18 cellular contexts compared by ENCODE assay signal in the genomic region with DNA sequence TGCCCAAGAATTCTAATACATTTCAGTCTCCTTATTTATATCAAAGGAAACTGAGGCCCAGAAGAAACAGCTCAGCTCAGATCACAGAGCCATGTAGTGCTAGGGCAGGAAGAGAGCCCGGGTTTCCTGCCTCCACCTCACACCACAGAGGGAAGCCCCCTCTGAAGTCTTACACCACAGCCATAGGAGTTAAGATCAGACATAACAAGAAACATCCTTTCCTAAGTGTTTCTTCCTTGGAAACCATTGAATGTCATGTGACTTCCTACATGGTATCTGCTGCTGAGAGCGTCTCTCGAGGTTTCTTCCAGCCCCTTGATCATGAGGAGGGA.
DNase-seq lines count a peak whose midpoint lies in the region; ATAC-seq, FAIRE-seq and TF ChIP-seq lines count a peak whose summit lies in the region.
"Had no signal": no experiment of that assay in that cellular context is flagged by ENCODE, and none has a peak within 500 bp of the region (broad histone marks: within the 10 kb centered on the region; RNA-seq: fewer than 3 reads in every experiment).

No MANE protein-coding gene starts in this region.

- H3K4me3 ChIP-seq in Jurkat, Clone E6-1 (ENCODE audit: low read length), result no peak overlapping the region
- H3K4me3 ChIP-seq in K562, result no peak overlapping the region
- H3K4me3 ChIP-seq in sigmoid colon, result no peak overlapping the region
- H3K4me3 ChIP-seq in transverse colon, result no peak overlapping the region

- CTCF ChIA-PET in K562 (lab: Yijun Ruan, JAX; ENCODE audit: low intra/inter-chr PET ratio), result no interaction called here

- in situ Hi-C loops in K562 (cut with MboI), result no loop called here
- in situ Hi-C loops in transverse colon (cut with MboI; ENCODE audit: low pct_ligation_motif_present in 1 of 4, low pct_unique_long_range_greater_than_20kb in 1 of 4, low sequenced_read_pairs in 3 of 4), result no loop called here

- no peak overlapping the region for H2AFZ ChIP-seq in K562 (ENCODE audit: low read depth, low read length)

- H3K4me3 Mint-ChIP-seq in activated naive CD8-positive, alpha-beta T cell treated with anti-CD3 and anti-CD28 coated beads, Interleukin-2, amount 10 ng/mL, durations not matched to agents 7 days and 5 days, result no peak overlapping the region
- no peak overlapping the region for H3K4me3 Mint-ChIP-seq in activated naive CD8-positive, alpha-beta T cell treated with anti-CD3 and anti-CD28 coated beads for 36 hours
- H3K4me3 Mint-ChIP-seq: CD8-positive, alpha-beta memory T cell had no signal

- no peak for DNase-seq in activated naive CD8-positive, alpha-beta T cell treated with anti-CD3 and anti-CD28 coated beads, Interleukin-2, amount 10 ng/mL, durations not matched to agents 7 days and 5 days
- DNase-seq in activated naive CD8-positive, alpha-beta T cell treated with anti-CD3 and anti-CD28 coated beads for 36 hours, result no peak
- peak; percentile 62 for DNase-seq in Jurkat, Clone E6-1 (ENCODE audit: low read depth, low spot score)
- no peak for DNase-seq in K562 (ENCODE audit: extremely low read depth in 1 of 4, low spot score in 3 of 4)
- DNase-seq in sigmoid colon, result no peak
- DNase-seq in transverse colon, result no peak
- DNase-seq: DMS53, H7, NCI-H1105 treated with DMSO at 0.1 percent for 48 hours, NCI-H1694 treated with DMSO at 0.1 percent for 48 hours, NCI-H510A, RPMI8226, SIG-M5 had no signal

- H3K4me1 ChIP-seq in K562 (replicated peaks in 1 of 2; ENCODE audit: control insufficient read depth in 2 of 2, insufficient read depth in 2 of 2, low read length in 2 of 2) (peaks cover 0 to 2% of the 10 kb centered on the region in 2 experiments; a peak in 1 of 5 replicates), sigmoid colon (peaks cover 0 to 11% (median 6%) of the 10 kb centered on the region in 4 donors), transverse colon (no peaks in the 10 kb centered on the region)

- no peak overlapping the region for H3K9ac ChIP-seq in K562 (ENCODE audit: insufficient read depth in 1 of 2, low read depth in 2 of 2, low read length in 2 of 2)

- H3K36me3 ChIP-seq in K562 (ENCODE audit: control insufficient read depth, insufficient read depth, low read length), result no peaks in the 10 kb centered on the region
- peaks cover 0 to 52% (median 6%) of the 10 kb centered on the region in 4 donors for H3K36me3 ChIP-seq in sigmoid colon
- H3K36me3 ChIP-seq in transverse colon, result no peaks in the 10 kb centered on the region
- H3K36me3 ChIP-seq: BE2C had no signal

- H3K79me2 ChIP-seq in K562 (ENCODE audit: control insufficient read depth, insufficient read depth, low read length), result no peaks in the 10 kb centered on the region

- peak; percentile 94 for ATAC-seq in activated naive CD8-positive, alpha-beta T cell treated with anti-CD3 and anti-CD28 coated beads, Interleukin-2, amount 10 ng/mL, durations not matched to agents 7 days and 5 days (ENCODE audit: low read depth)
- ATAC-seq in K562, result no peak
- no peak for ATAC-seq in GM18519 (IDR thresholded peaks at IDR 0.05; ENCODE audit: low FRiP score, unreplicated experiment)
- ATAC-seq in HG03439 (IDR thresholded peaks at IDR 0.05; ENCODE audit: unreplicated experiment), result no peak

- H3K9me3 ChIP-seq in K562 (replicated peaks; ENCODE audit: control insufficient read depth, insufficient read depth, low read depth, low read length) (no peaks in the 10 kb centered on the region), sigmoid colon (no peaks in the 10 kb centered on the region), transverse colon (no peaks in the 10 kb centered on the region)
- H3K9me3 ChIP-seq: BE2C had no signal

- H4K20me1 ChIP-seq in K562 (replicated peaks; ENCODE audit: control insufficient read depth, insufficient read depth, low read length), result no peaks in the 10 kb centered on the region

- H3K27me3 ChIP-seq in K562 (ENCODE audit: control insufficient read depth in 2 of 2, insufficient read depth in 2 of 2, low read length in 2 of 2) (peaks cover 0 to 24% of the 10 kb centered on the region in 2 experiments; a peak in 4 of 5 replicates), sigmoid colon (no peaks in the 10 kb centered on the region), transverse colon (no peaks in the 10 kb centered on the region)
- H3K27me3 ChIP-seq: BE2C had no signal

- peaks cover 13% of the 10 kb centered on the region for H3K4me1 Mint-ChIP-seq in activated naive CD8-positive, alpha-beta T cell treated with anti-CD3 and anti-CD28 coated beads, Interleukin-2, amount 10 ng/mL, durations not matched to agents 7 days and 5 days
- H3K4me1 Mint-ChIP-seq in activated naive CD8-positive, alpha-beta T cell treated with anti-CD3 and anti-CD28 coated beads for 36 hours, result peaks cover 13% of the 10 kb centered on the region

- no peak for FAIRE-seq in K562 (lab: Jason Lieb, UNC)
- FAIRE-seq: HTR-8/SVneo had no signal

- 15% methylated on average over 3 of the region's 3 CpGs for WGBS in K562 (ENCODE audit: insufficient coverage, low coverage, missing lambda C conversion rate)
- WGBS in sigmoid colon, 2 donors, result 61 to 79% methylated on average over 3 of the region's 3 CpGs
- WGBS in transverse colon (ENCODE audit: low coverage in 1 of 2), 2 donors, result 55 to 80% methylated on average over 2 to 3 of the region's 3 CpGs

- BruUV-seq in K562 (replicated peaks; lab: Mats Ljungman, UMichigan), result no TSS peak

- H3K27ac ChIP-seq in K562 (ENCODE audit: extremely low read depth, low read depth, low read length) (no peak overlapping the region), sigmoid colon (peak overlapping the region in 3 of 4 donors; percentile 51 to 64 (median 62)), transverse colon (peak overlapping the region in 1 of 4 donors; percentile 39)

- POLR2A ChIA-PET in activated naive CD8-positive, alpha-beta T cell treated with anti-CD3 and anti-CD28 coated beads, Interleukin-2, amount 10 ng/mL, durations not matched to agents 7 days and 5 days (lab: Charles Lee), result no interaction called here
- POLR2A ChIA-PET in K562 (lab: Yijun Ruan, JAX), result interaction anchor here (1.9 kb wide), 1 partner anchor 9 kb away, joined by 12 read pairs; no protein-coding TSS in a partner anchor

- no peaks in the 10 kb centered on the region for H3K9me1 ChIP-seq in K562 (ENCODE audit: control insufficient read depth, insufficient read depth, low read length)

- H3K36me3 Mint-ChIP-seq in activated naive CD8-positive, alpha-beta T cell treated with anti-CD3 and anti-CD28 coated beads, Interleukin-2, amount 10 ng/mL, durations not matched to agents 7 days and 5 days, result no peaks in the 10 kb centered on the region
- no peaks in the 10 kb centered on the region for H3K36me3 Mint-ChIP-seq in activated naive CD8-positive, alpha-beta T cell treated with anti-CD3 and anti-CD28 coated beads for 36 hours

- no peaks in the 10 kb centered on the region for H3K9me3 Mint-ChIP-seq in activated naive CD8-positive, alpha-beta T cell treated with anti-CD3 and anti-CD28 coated beads, Interleukin-2, amount 10 ng/mL, durations not matched to agents 7 days and 5 days
- H3K9me3 Mint-ChIP-seq in activated naive CD8-positive, alpha-beta T cell treated with anti-CD3 and anti-CD28 coated beads for 36 hours, result no peaks in the 10 kb centered on the region
- H3K9me3 Mint-ChIP-seq: CD8-positive, alpha-beta memory T cell had no signal

- TF ChIP-seq CTCF in K562 (IDR thresholded peaks at IDR 0.05 in 2 of 3, conservative IDR thresholded peaks at IDR 0.05 in 1 of 3; ENCODE audit: insufficient read depth in 2 of 3, low read depth in 1 of 3, low read length in 3 of 3) (no peak), sigmoid colon (IDR thresholded peaks at IDR 0.05) (no peak), transverse colon (IDR thresholded peaks at IDR 0.05) (no peak)

- TF ChIP-seq POLR2A in K562 (conservative IDR thresholded peaks at IDR 0.05) (no peak), sigmoid colon (IDR thresholded peaks at IDR 0.05) (no peak), transverse colon (IDR thresholded peaks at IDR 0.05) (no peak)

- no peak overlapping the region for H3K4me2 ChIP-seq in K562 (ENCODE audit: insufficient read depth, low read length)

- no peak overlapping the region for H3K27ac Mint-ChIP-seq in activated naive CD8-positive, alpha-beta T cell treated with anti-CD3 and anti-CD28 coated beads, Interleukin-2, amount 10 ng/mL, durations not matched to agents 7 days and 5 days
- no peak overlapping the region for H3K27ac Mint-ChIP-seq in activated naive CD8-positive, alpha-beta T cell treated with anti-CD3 and anti-CD28 coated beads for 36 hours

- TF ChIP-seq EP300 in K562 (IDR thresholded peaks at IDR 0.05; ENCODE audit: low read length), result no peak
- no peak for TF ChIP-seq EP300 in sigmoid colon (IDR thresholded peaks at IDR 0.05)
- TF ChIP-seq EP300 in transverse colon (IDR thresholded peaks at IDR 0.05; ENCODE audit: low read depth), result no peak

- H3K27me3 Mint-ChIP-seq in activated naive CD8-positive, alpha-beta T cell treated with anti-CD3 and anti-CD28 coated beads, Interleukin-2, amount 10 ng/mL, durations not matched to agents 7 days and 5 days, result peaks cover 12% of the 10 kb centered on the region
- H3K27me3 Mint-ChIP-seq in activated naive CD8-positive, alpha-beta T cell treated with anti-CD3 and anti-CD28 coated beads for 36 hours, result no peaks in the 10 kb centered on the region
- H3K27me3 Mint-ChIP-seq: CD8-positive, alpha-beta memory T cell had no signal

- intact Hi-C loops in K562 (cut with micrococcal nuclease) (no loop called here), sigmoid colon (cut with DNase I) (no loop called here), transverse colon (cut with DNase I; ENCODE audit: low total_unique reads) (loop anchor here (10.0 kb wide), 1 partner anchor 1083 kb away; no protein-coding TSS in a partner anchor)

- TF ChIP-seq RAD21 in K562 (CRISPR knock-in tag; conservative IDR thresholded peaks at IDR 0.05 in 1 of 2, IDR thresholded peaks at IDR 0.05 in 1 of 2), result no peak

TF ChIP-seq in K562, 482 proteins besides CTCF, POLR2A, EP300 and RAD21:
- TF ChIP-seq, protein P1, sequence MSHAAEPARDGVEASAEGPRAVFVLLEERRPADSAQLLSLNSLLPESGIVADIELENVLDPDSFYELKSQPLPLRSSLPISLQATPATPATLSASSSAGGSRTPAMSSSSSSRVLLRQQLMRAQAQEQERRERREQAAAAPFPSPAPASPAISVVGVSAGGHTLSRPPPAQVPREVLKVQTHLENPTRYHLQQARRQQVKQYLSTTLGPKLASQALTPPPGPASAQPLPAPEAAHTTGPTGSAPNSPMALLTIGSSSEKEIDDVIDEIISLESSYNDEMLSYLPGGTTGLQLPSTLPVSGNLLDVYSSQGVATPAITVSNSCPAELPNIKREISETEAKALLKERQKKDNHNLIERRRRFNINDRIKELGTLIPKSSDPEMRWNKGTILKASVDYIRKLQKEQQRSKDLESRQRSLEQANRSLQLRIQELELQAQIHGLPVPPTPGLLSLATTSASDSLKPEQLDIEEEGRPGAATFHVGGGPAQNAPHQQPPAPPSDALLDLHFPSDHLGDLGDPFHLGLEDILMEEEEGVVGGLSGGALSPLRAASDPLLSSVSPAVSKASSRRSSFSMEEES (CRISPR knock-in tag; IDR thresholded peaks at IDR 0.05), result peak; percentile 85
- no peak for TF ChIP-seq THRAP3 (IDR thresholded peaks at IDR 0.05; ENCODE audit: borderline replicate concordance)
